In genomic region chr21:25862112-25862511, GRCh38 we compare ENCODE assay signal across 12 cellular contexts.
"Had no signal": no experiment of that assay in that cellular context is flagged by ENCODE, and none has a peak within 500 bp of the region (broad histone marks: within the 10 kb centered on the region; RNA-seq: fewer than 3 reads in every experiment).

No MANE protein-coding gene starts in this region.

- H3K36me3 ChIP-seq: adrenal gland, breast epithelium, tibial artery had no signal

- H3K9me3 ChIP-seq: adrenal gland, breast epithelium, tibial artery had no signal

- H3K27me3 ChIP-seq: adrenal gland, breast epithelium, tibial artery had no signal

- ATAC-seq: stimulated activated naive CD8-positive, alpha-beta T cell treated with anti-CD3 and anti-CD28 coated beads, Interleukin-15, Interleukin-2, amounts not matched to agents 100 U/mL and 50 U/mL, for 24 hours had no signal

- H3K4me3 ChIP-seq: adrenal gland, breast epithelium, lung, tibial artery had no signal

- FAIRE-seq: astrocyte, urothelium cell line had no signal

- DNase-seq: activated gamma-delta T cell treated with Interleukin-2 at 50 U/mL for 16 hours, activated T-cell treated with anti-CD3 and anti-CD28 coated beads for 4 hours, adrenal gland, islet precursor cell, occipital lobe, substantia nigra, tibial artery had no signal

- H3K27ac ChIP-seq: adrenal gland, breast epithelium, tibial artery had no signal

- H3K4me1 ChIP-seq: breast epithelium had no signal
